In genomic region chr10:18472977-18473376, GRCh38 we compare ENCODE assay signal across 9 cellular contexts.
DNase-seq lines count a peak whose midpoint lies in the region; ATAC-seq, FAIRE-seq and TF ChIP-seq lines count a peak whose summit lies in the region.
"Had no signal": no experiment of that assay in that cellular context is flagged by ENCODE, and none has a peak within 500 bp of the region (broad histone marks: within the 10 kb centered on the region; RNA-seq: fewer than 3 reads in every experiment).

No MANE protein-coding gene starts in this region.

- FAIRE-seq in HTR-8/SVneo (lab: Jason Lieb, UNC), result no peak

- H4K91ac ChIP-seq in neuronal stem cell (ENCODE audit: low read depth, low read length, poor library complexity), result no peak overlapping the region

- ATAC-seq in HG02588 (IDR thresholded peaks at IDR 0.05; ENCODE audit: unreplicated experiment), result no peak

- H2BK12ac ChIP-seq in neuronal stem cell (ENCODE audit: low read length), result no peak overlapping the region

- H3K4me3 ChIP-seq in BE2C (ENCODE audit: low read depth, low read length) (no peak overlapping the region), right atrium auricular region (no peak overlapping the region), neuronal stem cell (ENCODE audit: low read length in 2 of 2) (no peak overlapping the region)

- no peak overlapping the region for H3K4ac ChIP-seq in neuronal stem cell (ENCODE audit: low read length)

- H2AFZ ChIP-seq in neuronal stem cell (ENCODE audit: low read length), result no peak overlapping the region

- no peaks in the 10 kb centered on the region for H3K4me1 ChIP-seq in BE2C
- H3K4me1 ChIP-seq in right atrium auricular region, result peaks cover 0 to 21% of the 10 kb centered on the region in 2 donors
- H3K4me1 ChIP-seq in neuronal stem cell (ENCODE audit: control insufficient read depth in 2 of 2, insufficient read depth in 1 of 2, low read depth in 1 of 2, low read length in 2 of 2), result peaks cover 4 to 6% of the 10 kb centered on the region in 2 donors

- H2BK120ac ChIP-seq in neuronal stem cell (ENCODE audit: low read depth, low read length), result no peak overlapping the region

- no peak overlapping the region for H3K18ac ChIP-seq in neuronal stem cell (ENCODE audit: low read length)

- in situ Hi-C loops in GM13976 (cut with MboI; ENCODE audit: low sequenced_read_pairs, unreplicated experiment), result no loop called here

- TF ChIP-seq CTCF in BE2C (IDR thresholded peaks at IDR 0.05; ENCODE audit: low read depth, low read length) (peak; percentile 24; the same call in 1 of the 2 replicates), GM20000 (IDR thresholded peaks at IDR 0.05; ENCODE audit: extremely low read depth, missing control alignments) (peak; percentile 16), right atrium auricular region (IDR thresholded peaks at IDR 0.05) (peak in 1 of 2 donors; percentile 47), GM13976 (IDR thresholded peaks at IDR 0.05; ENCODE audit: borderline replicate concordance, control extremely low read depth, extremely low read depth, insufficient read depth, missing control alignments) (no peak)

- no peak overlapping the region for H2AK5ac ChIP-seq in neuronal stem cell (ENCODE audit: low read depth, low read length)

- H3K27ac ChIP-seq in right atrium auricular region (peak overlapping the region; percentile 69 to 91), neuronal stem cell (replicated peaks; ENCODE audit: low read length) (no peak overlapping the region)

- no peak overlapping the region for H2BK15ac ChIP-seq in neuronal stem cell (ENCODE audit: low read length)

- DNase-seq in BE2C (no peak), GM20000 (ENCODE audit: low spot score) (peak; percentile 15), RPMI8226 (peak; percentile 22), right atrium auricular region (ENCODE audit: low spot score) (no peak), GM13976 (ENCODE audit: low spot score) (no peak), neuronal stem cell (ENCODE audit: low spot score) (no peak), HTR-8/SVneo (ENCODE audit: insufficient read length, low spot score) (no peak)
- DNase-seq: cortex of kidney had no signal

- no CpG with 5 or more reads among the region's 5 CpGs for WGBS in neuronal stem cell (ENCODE audit: extremely low coverage in 2 of 2, insufficient read length in 2 of 2, insufficient replicate concordance in 1 of 2), 2 donors

- H2BK5ac ChIP-seq in neuronal stem cell (ENCODE audit: low read length), result no peak overlapping the region

- H3K36me3 ChIP-seq in BE2C, result no peaks in the 10 kb centered on the region
- no peaks in the 10 kb centered on the region for H3K36me3 ChIP-seq in right atrium auricular region
- H3K36me3 ChIP-seq in neuronal stem cell (replicated peaks in 1 of 2; ENCODE audit: control insufficient read depth in 2 of 2, insufficient read depth in 2 of 2, low read length in 2 of 2), result no peaks in the 10 kb centered on the region

- H3K23ac ChIP-seq in neuronal stem cell (ENCODE audit: low read depth, low read length, poor library complexity), result no peak overlapping the region

- no peak overlapping the region for H3K9ac ChIP-seq in neuronal stem cell (ENCODE audit: low read depth, low read length, poor library complexity)

- H3K9me3 ChIP-seq in BE2C, result no peaks in the 10 kb centered on the region
- no peaks in the 10 kb centered on the region for H3K9me3 ChIP-seq in right atrium auricular region
- H3K9me3 ChIP-seq in neuronal stem cell (replicated peaks in 1 of 2; ENCODE audit: control insufficient read depth in 2 of 2, insufficient read depth in 1 of 2, low read depth in 1 of 2, low read length in 2 of 2), result no peaks in the 10 kb centered on the region

- H3K27me3 ChIP-seq in BE2C (no peaks in the 10 kb centered on the region), right atrium auricular region (no peaks in the 10 kb centered on the region), neuronal stem cell (ENCODE audit: control insufficient read depth in 3 of 3, insufficient read depth in 3 of 3, low read depth in 1 of 3, low read length in 3 of 3) (no peaks in the 10 kb centered on the region)

- H4K8ac ChIP-seq in neuronal stem cell (ENCODE audit: low read depth, low read length), result no peak overlapping the region

- no peaks in the 10 kb centered on the region for H3K79me1 ChIP-seq in neuronal stem cell (ENCODE audit: low read depth, low read length)

- no peak overlapping the region for H3K14ac ChIP-seq in neuronal stem cell (ENCODE audit: low read length)

- H3K4me2 ChIP-seq in neuronal stem cell (ENCODE audit: insufficient read depth, low read length, poor library complexity, severe bottlenecking), result no peak overlapping the region

Comparison
In these comparisons a context has a peak if more than half of its experiments do, and no peak if none do; other contexts are left out.
1. DNase-seq: peak in GM20000 (single experiment) and RPMI8226 (single experiment); none in BE2C (single experiment), right atrium auricular region (single experiment), GM13976 (single experiment), neuronal stem cell (single experiment) and HTR-8/SVneo (single experiment).